In genomic region chrX:68998716-68999115, GRCh38 we compare ENCODE assay signal across 18 cellular contexts.
DNase-seq lines count a peak whose midpoint lies in the region; ATAC-seq and TF ChIP-seq lines count a peak whose summit lies in the region.
"Had no signal": no experiment of that assay in that cellular context is flagged by ENCODE, and none has a peak within 500 bp of the region (broad histone marks: within the 10 kb centered on the region; RNA-seq: fewer than 3 reads in every experiment).

No MANE protein-coding gene starts in this region.

- H3K79me2 ChIP-seq in PC-3 (ENCODE audit: low read length) = no peaks in the 10 kb centered on the region

- H3K27me3 ChIP-seq in H7 (ENCODE audit: control insufficient read depth, insufficient read depth, low read length) (no peaks in the 10 kb centered on the region; the same call in 1 of the 2 replicates), PC-3 (ENCODE audit: low read length) (no peaks in the 10 kb centered on the region), esophagus (ENCODE audit: control insufficient read depth in 1 of 2, insufficient read depth in 2 of 2, low read length in 2 of 2) (peaks cover 0 to 2% of the 10 kb centered on the region in 2 donors), mucosa of rectum (ENCODE audit: control insufficient read depth in 2 of 2, insufficient read depth in 2 of 2, low read length in 2 of 2) (peaks cover 4 to 20% of the 10 kb centered on the region in 2 donors)
- H3K27me3 ChIP-seq: ovary, stomach, thyroid gland had no signal

- no peaks in the 10 kb centered on the region for H3K9me2 ChIP-seq in PC-3 (replicated peaks; ENCODE audit: low read length)

- ATAC-seq in PC-3 (peak; percentile 9; the same call in 1 of the 2 replicates), HG03025 (IDR thresholded peaks at IDR 0.05; ENCODE audit: low FRiP score, unreplicated experiment) (no peak)
- ATAC-seq: activated T-helper 17 cell treated with anti-CD3 and anti-CD28 coated beads, Interleukin-2, amount 50 U/mL, for 72 hours had no signal

- H3F3A ChIP-seq in PC-3 (ENCODE audit: low read length, unreplicated experiment) = no peaks in the 10 kb centered on the region

- no peak overlapping the region for H3K4me3 ChIP-seq in H7 (ENCODE audit: insufficient read depth, low read depth, low read length)
- H3K4me3 ChIP-seq in PC-3 (ENCODE audit: low read length) = no peak overlapping the region
- no peak overlapping the region for H3K4me3 ChIP-seq in esophagus (ENCODE audit: low read depth in 1 of 2, low read length in 2 of 2)
- no peak overlapping the region for H3K4me3 ChIP-seq in mucosa of rectum (ENCODE audit: low read length in 2 of 2)
- H3K4me3 ChIP-seq: BLaER1, ovary, stomach, thyroid gland had no signal

- H4K20me1 ChIP-seq in PC-3 (ENCODE audit: low read length) = no peaks in the 10 kb centered on the region
- H4K20me1 ChIP-seq: BLaER1 had no signal

- H3K9me3 ChIP-seq in PC-3 (ENCODE audit: low read length) (no peaks in the 10 kb centered on the region), esophagus (ENCODE audit: control insufficient read depth in 2 of 2, insufficient read depth in 1 of 2, low read depth in 1 of 2, low read length in 1 of 2) (no peaks in the 10 kb centered on the region), mucosa of rectum (ENCODE audit: control insufficient read depth in 2 of 2, low read length in 2 of 2) (no peaks in the 10 kb centered on the region)
- H3K9me3 ChIP-seq: BLaER1, ovary, stomach, thyroid gland had no signal

- intact Hi-C loops in PC-3 (cut with micrococcal nuclease) = loop anchor here (1.0 kb wide), 1 partner anchor 27 kb away; no protein-coding TSS in a partner anchor

- CTCF ChIA-PET in PC-3 (lab: Charles Lee) = interaction anchor here (0.6 kb wide), 1 partner anchor 45 kb away, joined by 9 read pairs; no protein-coding TSS in a partner anchor

- H3K4me1 ChIP-seq in PC-3 (ENCODE audit: insufficient read depth, low read length) (peaks cover 34% of the 10 kb centered on the region), esophagus (ENCODE audit: control insufficient read depth in 2 of 2, insufficient read depth in 2 of 2, low read length in 1 of 2) (peaks cover 0 to 2% of the 10 kb centered on the region in 2 donors), mucosa of rectum (ENCODE audit: control insufficient read depth in 2 of 2, insufficient read depth in 2 of 2, low read length in 2 of 2) (peaks cover 22 to 24% of the 10 kb centered on the region in 2 donors)
- H3K4me1 ChIP-seq: thyroid gland had no signal

- POLR2A ChIA-PET in PC-3 (lab: Charles Lee; ENCODE audit: unreplicated experiment) = interaction anchor here (1.2 kb wide), 1 partner anchor 170 kb away, joined by 3 read pairs; no protein-coding TSS in a partner anchor

- H3K9ac ChIP-seq in PC-3 (ENCODE audit: low read length) (peak overlapping the region; percentile 42), mucosa of rectum (ENCODE audit: low read depth in 1 of 2, low read length in 2 of 2) (no peak overlapping the region)
- H3K9ac ChIP-seq: BLaER1 had no signal

- BruUV-seq in PC-3 (replicated peaks; lab: Mats Ljungman, UMichigan) = TSS peak; percentile 90

- peak overlapping the region; percentile 13; the same call in 1 of the 2 replicates for H2AFZ ChIP-seq in PC-3 (ENCODE audit: low read length)

- peak; percentile 19 for DNase-seq in H7
- peak; percentile 31 for DNase-seq in PC-3
- no peak for DNase-seq in HUDEP-2 (lab: John Stamatoyannopoulos, UW; ENCODE audit: unreplicated experiment in 76 of 76)
- DNase-seq in retina = no peak
- DNase-seq: activated CD4-positive, alpha-beta memory T cell treated with anti-CD3 and anti-CD28 coated beads, Interleukin-2, amount 10 ng/mL, durations not matched to agents 7 days and 5 days; activated CD4-positive, alpha-beta T cell treated with anti-CD3 and anti-CD28 coated beads for 1 hour; activated CD8-positive, alpha-beta memory T cell treated with anti-CD3 and anti-CD28 coated beads, Interleukin-2, amount 50 U/mL, for 48 hours; effector CD8-positive, alpha-beta T cell; GDM1; stimulated activated CD4-positive, alpha-beta T cell treated with anti-CD3 and anti-CD28 coated beads, Interleukin-2, amount 100 ng/mL, for 24 hours; stomach had no signal

- H3K27ac ChIP-seq in PC-3 (ENCODE audit: low read length) = peak overlapping the region; percentile 93
- H3K27ac ChIP-seq in esophagus (ENCODE audit: low read depth in 2 of 2, low read length in 1 of 2) = peak overlapping the region; percentile 17 to 77
- peak overlapping the region; percentile 21 to 44 for H3K27ac ChIP-seq in mucosa of rectum (ENCODE audit: low read depth in 2 of 2, low read length in 2 of 2)
- H3K27ac ChIP-seq: BLaER1, ovary, stomach, thyroid gland had no signal

- H3K36me3 ChIP-seq in H7 (replicated peaks; ENCODE audit: control insufficient read depth, insufficient read depth, low read length) = no peaks in the 10 kb centered on the region
- H3K36me3 ChIP-seq in PC-3 (ENCODE audit: low read depth, low read length) = no peaks in the 10 kb centered on the region
- H3K36me3 ChIP-seq in esophagus (ENCODE audit: control insufficient read depth in 2 of 2, insufficient read depth in 2 of 2, low read length in 1 of 2) = no peaks in the 10 kb centered on the region
- no peaks in the 10 kb centered on the region for H3K36me3 ChIP-seq in mucosa of rectum (ENCODE audit: control insufficient read depth in 2 of 2, insufficient read depth in 2 of 2, low read length in 2 of 2)
- H3K36me3 ChIP-seq: BLaER1, ovary, stomach, thyroid gland had no signal

- H3K4me2 ChIP-seq in PC-3 (ENCODE audit: low read length) = peak overlapping the region; percentile 52
- H3K4me2 ChIP-seq: BLaER1 had no signal

- WGBS in esophagus, 2 donors = 50 to 51% methylated on average over 4 of the region's 4 CpGs

- no peak for TF ChIP-seq CTCF in PC-3 (conservative IDR thresholded peaks at IDR 0.05; ENCODE audit: low read depth, low read length)

Comparison
In these comparisons a context has a peak if more than half of its experiments do, and no peak if none do; other contexts are left out.
1. DNase-seq: peak in H7 (single experiment) and PC-3 (single experiment); none in HUDEP-2 (0 of 76) and retina (single experiment).
2. H3K27ac ChIP-seq: peak in every context shown above with its lines; median percentile 93 in PC-3; 47 in esophagus; 32 in mucosa of rectum.